In the genomic region with DNA sequence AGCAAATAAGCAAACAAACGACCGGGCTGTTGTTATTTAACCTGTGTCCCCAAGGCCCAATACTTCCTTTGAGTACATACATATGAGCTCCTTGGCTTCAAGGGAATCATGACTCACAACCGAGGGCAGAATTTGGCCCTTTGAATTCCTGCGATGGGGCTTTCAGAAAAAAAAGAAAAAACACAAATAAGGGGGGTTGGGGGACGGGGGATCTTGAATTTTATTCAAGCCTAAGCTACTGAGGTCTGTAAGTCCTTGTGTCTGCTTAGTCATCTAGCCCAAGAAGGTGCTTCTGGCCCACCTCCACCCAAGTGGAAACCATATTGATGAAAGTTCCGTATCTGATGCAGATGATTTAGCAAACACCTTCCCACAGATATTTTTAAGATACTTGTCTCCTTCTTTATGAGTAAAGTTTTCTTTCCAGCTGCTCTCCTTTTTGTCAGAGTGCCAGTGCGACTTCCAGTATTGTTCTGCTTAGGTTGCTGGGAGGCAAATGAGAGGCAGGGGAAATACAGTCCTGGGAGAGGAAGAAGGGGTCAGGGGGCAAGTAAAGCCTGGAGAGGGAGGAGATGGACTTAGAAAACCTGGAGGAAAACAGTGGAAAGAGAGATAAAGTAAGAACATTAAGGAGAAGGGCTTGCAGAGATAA, we compare ENCODE assay signal across 11 cellular contexts.
A peak's percentile ranks its signal among the peaks of the same experiment; 100 is the strongest.
DNase-seq lines count a peak whose midpoint lies in the region; ATAC-seq and TF ChIP-seq lines count a peak whose summit lies in the region.
"Had no signal": no experiment of that assay in that cellular context is flagged by ENCODE, and none has a peak within 500 bp of the region (broad histone marks: within the 10 kb centered on the region; RNA-seq: fewer than 3 reads in every experiment).

No MANE protein-coding gene starts in this region.

- H3K27ac ChIP-seq in testis = peak overlapping the region; percentile 73 to 81

- no peak for TF ChIP-seq CTCF in testis (IDR thresholded peaks at IDR 0.05)

- TF ChIP-seq POLR2A in testis (IDR thresholded peaks at IDR 0.05) = no peak

- no peaks in the 10 kb centered on the region for H3K9me3 ChIP-seq in testis

- 48 to 57% methylated on average over 7 of the region's 7 CpGs for WGBS in testis, 2 donors

- peak; percentile 94 for ATAC-seq in activated naive CD8-positive, alpha-beta T cell treated with anti-CD3 and anti-CD28 coated beads, Interleukin-2, amount 50 U/mL, for 24 hours
- ATAC-seq in GM21723 (IDR thresholded peaks at IDR 0.05; ENCODE audit: unreplicated experiment) = no peak

- DNase-seq in activated naive CD4-positive, alpha-beta T cell treated with Interleukin-2 at 50 U/mL for 16 hours = no peak
- no peak for DNase-seq in activated naive CD8-positive, alpha-beta T cell treated with anti-CD3 and anti-CD28 coated beads, Interleukin-2, amount 50 U/mL, for 24 hours
- peak; percentile 43 for DNase-seq in kidney tubule cell (ENCODE audit: low spot score)
- DNase-seq in testis = peak; percentile 30
- no peak for DNase-seq in NCI-H69 (lab: John Stamatoyannopoulos, UW)
- no peak for DNase-seq in DMS114 treated with DMSO at 0.1 percent for 48 hours (lab: John Stamatoyannopoulos, UW; ENCODE audit: unreplicated experiment)
- DNase-seq: AML-193, midbrain, NCI-H1092 had no signal

- peak overlapping the region; percentile 98 for H3K27ac Mint-ChIP-seq in activated naive CD4-positive, alpha-beta T cell treated with anti-CD3 and anti-CD28 coated beads, Interleukin-2, amount 50 U/mL, for 24 hours
- H3K27ac Mint-ChIP-seq in activated naive CD8-positive, alpha-beta T cell treated with anti-CD3 and anti-CD28 coated beads, Interleukin-2, amount 50 U/mL, for 24 hours = peak overlapping the region; percentile 86

- H3K27me3 ChIP-seq in testis = no peaks in the 10 kb centered on the region

- no peaks in the 10 kb centered on the region for H3K27me3 Mint-ChIP-seq in activated naive CD4-positive, alpha-beta T cell treated with anti-CD3 and anti-CD28 coated beads, Interleukin-2, amount 50 U/mL, for 24 hours
- H3K27me3 Mint-ChIP-seq in activated naive CD8-positive, alpha-beta T cell treated with anti-CD3 and anti-CD28 coated beads, Interleukin-2, amount 50 U/mL, for 24 hours = no peaks in the 10 kb centered on the region

- no peak overlapping the region for H3K4me3 ChIP-seq in testis

- H3K36me3 ChIP-seq in testis (ENCODE audit: low read depth, missing control alignments) = no peaks in the 10 kb centered on the region

- peaks cover 10% of the 10 kb centered on the region for H3K4me1 Mint-ChIP-seq in activated naive CD4-positive, alpha-beta T cell treated with anti-CD3 and anti-CD28 coated beads, Interleukin-2, amount 50 U/mL, for 24 hours
- peaks cover 27% of the 10 kb centered on the region for H3K4me1 Mint-ChIP-seq in activated naive CD8-positive, alpha-beta T cell treated with anti-CD3 and anti-CD28 coated beads, Interleukin-2, amount 50 U/mL, for 24 hours

- H3K36me3 Mint-ChIP-seq in activated naive CD4-positive, alpha-beta T cell treated with anti-CD3 and anti-CD28 coated beads, Interleukin-2, amount 50 U/mL, for 24 hours = no peaks in the 10 kb centered on the region
- no peaks in the 10 kb centered on the region for H3K36me3 Mint-ChIP-seq in activated naive CD8-positive, alpha-beta T cell treated with anti-CD3 and anti-CD28 coated beads, Interleukin-2, amount 50 U/mL, for 24 hours (ENCODE audit: low read depth)

- H3K9me3 Mint-ChIP-seq in activated naive CD4-positive, alpha-beta T cell treated with anti-CD3 and anti-CD28 coated beads, Interleukin-2, amount 50 U/mL, for 24 hours = no peaks in the 10 kb centered on the region
- H3K9me3 Mint-ChIP-seq in activated naive CD8-positive, alpha-beta T cell treated with anti-CD3 and anti-CD28 coated beads, Interleukin-2, amount 50 U/mL, for 24 hours = no peaks in the 10 kb centered on the region

- peaks cover 33% of the 10 kb centered on the region for H3K4me1 ChIP-seq in testis

- intact Hi-C loops in testis (cut with DNase I; ENCODE audit: low total_unique reads) = no loop called here

- H3K4me3 Mint-ChIP-seq in activated naive CD4-positive, alpha-beta T cell treated with anti-CD3 and anti-CD28 coated beads, Interleukin-2, amount 50 U/mL, for 24 hours = peak overlapping the region; percentile 79
- peak overlapping the region; percentile 28 for H3K4me3 Mint-ChIP-seq in activated naive CD8-positive, alpha-beta T cell treated with anti-CD3 and anti-CD28 coated beads, Interleukin-2, amount 50 U/mL, for 24 hours

Comparison
In these comparisons a context has a peak if more than half of its experiments do, and no peak if none do; other contexts are left out.
1. DNase-seq: peak in kidney tubule cell (single experiment) and testis (single experiment); none in activated naive CD4-positive, alpha-beta T cell treated with Interleukin-2 at 50 U/mL for 16 hours (single experiment), activated naive CD8-positive, alpha-beta T cell treated with anti-CD3 and anti-CD28 coated beads, Interleukin-2, amount 50 U/mL, for 24 hours (single experiment), NCI-H69 (single experiment) and DMS114 treated with DMSO at 0.1 percent for 48 hours (single experiment).